8 cellular contexts compared by ENCODE assay signal in the genomic region with DNA sequence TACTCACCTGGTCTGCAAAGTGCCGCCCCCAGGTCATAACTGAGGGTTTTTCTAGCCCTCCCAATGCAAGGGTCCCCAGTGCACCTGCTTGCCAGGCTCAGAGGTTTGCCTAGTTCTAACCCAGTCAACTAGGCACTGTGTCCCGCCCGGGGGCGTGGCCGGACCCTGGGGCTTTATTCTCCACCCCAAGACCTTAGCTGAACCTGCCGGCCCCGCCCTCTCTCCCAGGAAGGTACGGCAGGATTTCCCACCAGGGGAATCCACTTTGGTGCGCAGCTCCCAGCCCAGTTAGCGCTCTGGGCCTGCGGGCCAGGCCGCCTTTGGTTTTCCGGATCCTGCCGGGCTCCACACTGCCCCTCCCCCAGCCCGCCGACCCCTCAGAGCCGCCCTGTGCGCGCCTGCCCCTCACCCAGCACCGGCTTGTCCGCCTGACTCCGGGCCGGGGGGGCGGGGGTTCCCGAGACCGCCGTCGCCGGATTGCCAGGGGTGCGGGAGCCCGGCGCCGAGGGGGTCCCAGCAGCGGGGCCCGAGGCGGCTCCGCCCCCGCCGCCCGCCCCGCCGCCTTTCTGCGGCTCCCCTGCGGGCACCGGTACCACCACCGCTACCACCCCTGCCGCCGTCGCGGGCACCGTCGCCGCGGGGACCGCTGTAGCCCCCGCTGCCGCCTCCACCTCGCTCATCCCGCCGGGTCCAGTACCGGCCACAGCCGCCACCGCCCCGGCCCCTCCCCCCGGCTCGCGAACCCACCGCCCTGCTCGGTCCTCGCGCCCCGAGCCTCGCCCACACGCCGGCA. TPM values are rescaled to one million over a fixed set of nuclear protein-coding genes. Genes with fewer than 3 reads are reported as not detected.
DNase-seq lines count a peak whose midpoint lies in the region; ATAC-seq and TF ChIP-seq lines count a peak whose summit lies in the region.

No MANE protein-coding gene starts in this region.

- peak overlapping the region; percentile 81 for H3K27ac ChIP-seq in RWPE1

- peak overlapping the region; percentile 41 for H3K4me3 ChIP-seq in H7 (ENCODE audit: insufficient read depth, low read depth, low read length)

- DNase-seq in H7, result peak; percentile 95
- DNase-seq in RWPE1 (ENCODE audit: low spot score), result peak; percentile 42
- DNase-seq in left ventricle myocardium superior, result peak; percentile 52
- DNase-seq in retina, result peak; percentile 21
- DNase-seq in central memory CD4-positive, alpha-beta T cell, result no peak
- no peak for DNase-seq in NK-92 (lab: John Stamatoyannopoulos, UW; ENCODE audit: unreplicated experiment)
- DNase-seq in KG1 (lab: John Stamatoyannopoulos, UW), result no peak

- ATAC-seq in left ventricle myocardium superior (no peak), GM18861 (IDR thresholded peaks at IDR 0.05; ENCODE audit: unreplicated experiment) (no peak)

- no peaks in the 10 kb centered on the region for H3K36me3 ChIP-seq in H7 (replicated peaks; ENCODE audit: control insufficient read depth, insufficient read depth, low read length)

- CTCF ChIA-PET in RWPE1 (lab: Yijun Ruan, JAX), result no interaction called here

- POLR2A ChIA-PET in RWPE1 (lab: Yijun Ruan, JAX; ENCODE audit: low non-redundant PET), result interaction anchor here (1.1 kb wide), 1 partner anchor 13 kb away, joined by 4 read pairs; a partner anchor contains a TSS

- intact Hi-C loops in left ventricle myocardium superior (cut with micrococcal nuclease), result no loop called here

- TF ChIP-seq CTCF in RWPE1 (conservative IDR thresholded peaks at IDR 0.05; ENCODE audit: low read depth), result no peak

- H3K27me3 ChIP-seq in H7 (ENCODE audit: control insufficient read depth, insufficient read depth, low read length), result peaks cover 43% of the 10 kb centered on the region

RNA-seq across cellular contexts. Expression of a gene that starts 0.4 kb away (rescaled TPM):
- total RNA-seq in H7 (2014; rRNA removed; shearing (Covaris generic)), result 12.2 and 21.8 TPM in 2 replicates
- total RNA-seq in left ventricle myocardium superior, result 0.77 TPM

RNA-seq across cellular contexts. Expression of a gene that starts 12.5 kb away (rescaled TPM):
- 3.8 and 6.6 TPM in 2 replicates for total RNA-seq in H7 (2014; rRNA removed; shearing (Covaris generic))
- 170 TPM for total RNA-seq in left ventricle myocardium superior

RNA-seq across cellular contexts. Expression of a gene that starts 13.4 kb away (rescaled TPM):
- total RNA-seq in H7 (2014; rRNA removed; shearing (Covaris generic)), result 865 and 1,116 TPM in 2 replicates
- total RNA-seq in left ventricle myocardium superior, result 311 TPM

RNA-seq across cellular contexts. Expression of a gene that starts 21.1 kb away (rescaled TPM):
- total RNA-seq in H7 (2014; rRNA removed; shearing (Covaris generic)), result 52.8 and 60.2 TPM in 2 replicates
- 75.0 TPM for total RNA-seq in left ventricle myocardium superior

RNA-seq across cellular contexts. Expression of a gene that starts 31.7 kb away (rescaled TPM):
- total RNA-seq in H7 (2014; rRNA removed; shearing (Covaris generic)), result 30.8 and 40.8 TPM in 2 replicates
- total RNA-seq in left ventricle myocardium superior, result 1.8 TPM

Comparison
In these comparisons a context has a peak if more than half of its experiments do, and no peak if none do; other contexts are left out.
1. DNase-seq: peak in H7 (single experiment), RWPE1 (single experiment), left ventricle myocardium superior (single experiment) and retina (single experiment); none in central memory CD4-positive, alpha-beta T cell (single experiment), NK-92 (single experiment) and KG1 (single experiment).
2. RNA of a gene that starts 12.5 kb away (total RNA-seq): 170 TPM in left ventricle myocardium superior (single experiment); 3.8 to 6.6 TPM in H7; every median in the first group is over 10 times any median in the second.